In the genomic region with DNA sequence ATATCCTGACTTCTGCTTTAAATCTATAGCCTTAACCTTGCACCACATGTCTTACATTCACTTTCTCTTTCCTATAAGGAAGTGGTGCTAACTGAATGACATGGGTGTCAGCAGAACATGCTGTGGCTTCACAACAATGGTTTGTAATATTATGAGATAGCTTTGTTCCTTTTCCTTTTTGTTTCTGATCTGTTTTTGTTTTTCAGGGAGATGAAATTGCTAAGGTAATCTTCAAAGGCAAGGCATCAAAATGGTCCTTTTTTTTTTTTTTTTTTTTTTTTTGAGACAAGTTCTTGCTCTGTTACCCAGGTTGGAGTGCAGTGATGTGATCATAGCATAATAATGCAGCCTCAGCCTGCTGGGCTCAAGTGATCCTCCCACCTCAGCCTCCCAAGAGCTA, we compare ENCODE assay signal across 8 cellular contexts. TPM values are rescaled to one million over a fixed set of nuclear protein-coding genes. Genes with fewer than 3 reads are reported as not detected.
DNase-seq lines count a peak whose midpoint lies in the region; ATAC-seq and TF ChIP-seq lines count a peak whose summit lies in the region.
"Had no signal": no experiment of that assay in that cellular context is flagged by ENCODE, and none has a peak within 500 bp of the region (broad histone marks: within the 10 kb centered on the region; RNA-seq: fewer than 3 reads in every experiment).

No MANE protein-coding gene starts in this region.

- peaks cover 12% of the 10 kb centered on the region for H3K4me1 ChIP-seq in OCI-LY3 (ENCODE audit: low read length)

- H2AFZ ChIP-seq in OCI-LY3 (ENCODE audit: low read depth, low read length), result peak overlapping the region; percentile 86

- H3K27ac Mint-ChIP-seq in glutamatergic neuron (ENCODE audit: unreplicated experiment), result no peak overlapping the region

- no peaks in the 10 kb centered on the region for H3K36me3 Mint-ChIP-seq in glutamatergic neuron (ENCODE audit: unreplicated experiment)

- TF ChIP-seq POLR2A in lower leg skin (IDR thresholded peaks at IDR 0.05), result no peak

- no peaks in the 10 kb centered on the region for H3K4me1 Mint-ChIP-seq in glutamatergic neuron (ENCODE audit: low read depth, unreplicated experiment)

- H3K4me3 Mint-ChIP-seq in glutamatergic neuron (ENCODE audit: unreplicated experiment), result no peak overlapping the region

- peak overlapping the region; percentile 30; the same call in 1 of the 2 replicates for H3K9ac ChIP-seq in OCI-LY3 (ENCODE audit: low read length)

- DNase-seq in renal cortical epithelial cell (ENCODE audit: low read depth) (peak; percentile 25), lower leg skin (ENCODE audit: low spot score in 2 of 2) (no peak), glutamatergic neuron (no peak), GM03348 (ENCODE audit: low spot score) (no peak)
- DNase-seq: IMR-90 had no signal

- no peaks in the 10 kb centered on the region for H3K27me3 ChIP-seq in OCI-LY3 (ENCODE audit: low read depth, low read length)

- H3K27ac ChIP-seq in OCI-LY3 (ENCODE audit: low read length), result peak overlapping the region; percentile 29; the same call in 1 of the 2 replicates

- H3K4me2 ChIP-seq in OCI-LY3 (ENCODE audit: low read length), result peak overlapping the region; percentile 42

- H3K9me3 ChIP-seq in OCI-LY3 (ENCODE audit: insufficient read depth, low read length), result 0 out of 2 replicates have a peak, but pooled peaks cover 8% of the 10 kb centered on the region

- H3K9me3 Mint-ChIP-seq in glutamatergic neuron (ENCODE audit: unreplicated experiment), result peaks cover 1% of the 10 kb centered on the region

- peak; percentile 94 for ATAC-seq in GM19035 (IDR thresholded peaks at IDR 0.05; ENCODE audit: unreplicated experiment)
- peak; percentile 95 for ATAC-seq in HG02870 (IDR thresholded peaks at IDR 0.05; ENCODE audit: unreplicated experiment)

- H3K79me2 ChIP-seq in OCI-LY3 (ENCODE audit: low read length), result no peaks in the 10 kb centered on the region

- H3K36me3 ChIP-seq in OCI-LY3 (replicated peaks; ENCODE audit: low read depth, low read length), result no peaks in the 10 kb centered on the region

- TF ChIP-seq CTCF in OCI-LY3 (IDR thresholded peaks at IDR 0.05; ENCODE audit: low read depth, low read length) (no peak), lower leg skin (IDR thresholded peaks at IDR 0.05) (no peak), glutamatergic neuron (IDR thresholded peaks at IDR 0.05; ENCODE audit: partially characterized antibody, unreplicated experiment) (no peak)

- intact Hi-C loops in lower leg skin (cut with DNase I; ENCODE audit: low total_unique reads), result no loop called here

- H3K27me3 Mint-ChIP-seq in glutamatergic neuron (ENCODE audit: unreplicated experiment), result no peaks in the 10 kb centered on the region

- H4K20me1 ChIP-seq in OCI-LY3 (ENCODE audit: insufficient read depth, low read length), result no peaks in the 10 kb centered on the region

- H3K4me3 ChIP-seq in OCI-LY3 (ENCODE audit: low read length), result no peak overlapping the region
- no peak overlapping the region for H3K4me3 ChIP-seq in lower leg skin (ENCODE audit: low read depth, poor library complexity, severe bottlenecking)

RNA-seq across cellular contexts. Expression of a gene that starts 53.6 kb away (rescaled TPM):
- total RNA-seq in renal cortical epithelial cell (47.8 and 54.0 TPM in 2 replicates), lower leg skin (10 to 100 TPM; 16.0 to 19.8 (median 17.9) TPM), glutamatergic neuron (ENCODE audit: unreplicated experiment) (32.2 TPM)
